ENCODE assay signal across 1 cellular context in genomic region chr16:58498341-58499091, GRCh38.
A peak's percentile ranks its signal among the peaks of the same experiment; 100 is the strongest.
TF ChIP-seq lines count a peak whose summit lies in the region.

No MANE protein-coding gene starts in this region.

TF ChIP-seq in HEK293, 187 proteins besides CTCF, POLR2A, EP300 and RAD21:
- TF ChIP-seq, protein P1, sequence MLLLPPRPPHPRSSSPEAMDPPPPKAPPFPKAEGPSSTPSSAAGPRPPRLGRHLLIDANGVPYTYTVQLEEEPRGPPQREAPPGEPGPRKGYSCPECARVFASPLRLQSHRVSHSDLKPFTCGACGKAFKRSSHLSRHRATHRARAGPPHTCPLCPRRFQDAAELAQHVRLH (tag by site-specific recombination; IDR thresholded peaks at IDR 0.05), result 0 out of 2 replicates have a peak, but pooled peaks have one; percentile 31
- TF ChIP-seq ZNF560 (tag by site-specific recombination; IDR thresholded peaks at IDR 0.05; ENCODE audit: borderline replicate concordance) (no peak), ZNF768 (tag by site-specific recombination; IDR thresholded peaks at IDR 0.05) (peak; percentile 91)
